Comparison of ENCODE assay signal across 17 cellular contexts in the genomic region with DNA sequence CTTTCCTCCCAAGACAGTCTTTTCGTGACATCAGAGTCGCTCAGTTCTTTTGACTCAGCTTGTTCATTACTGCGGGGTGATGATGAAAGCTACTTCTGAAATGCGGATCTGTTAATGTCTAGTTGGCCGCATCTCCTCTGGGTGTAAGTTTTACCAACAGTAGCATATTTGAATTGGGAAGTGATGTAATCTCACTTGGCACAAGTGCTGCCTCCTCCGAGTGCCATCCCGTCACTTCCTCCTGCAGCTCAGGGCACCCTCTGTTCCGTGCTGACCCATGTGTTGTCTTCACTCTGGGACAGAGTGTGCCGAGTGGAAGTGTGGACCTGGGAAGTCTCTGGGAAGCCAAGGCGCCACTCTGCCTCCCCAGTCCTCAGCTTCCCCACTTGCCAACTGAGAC. TPM values are rescaled to one million over a fixed set of nuclear protein-coding genes. Genes with fewer than 3 reads are reported as not detected.
A peak's percentile ranks its signal among the peaks of the same experiment; 100 is the strongest.
DNase-seq lines count a peak whose midpoint lies in the region; ATAC-seq, FAIRE-seq and TF ChIP-seq lines count a peak whose summit lies in the region.
"Had no signal": no experiment of that assay in that cellular context is flagged by ENCODE, and none has a peak within 500 bp of the region (broad histone marks: within the 10 kb centered on the region; RNA-seq: fewer than 3 reads in every experiment).

No MANE protein-coding gene starts in this region.

- H3K9ac ChIP-seq in kidney (ENCODE audit: low read length in 2 of 2) = no peak overlapping the region
- H3K9ac ChIP-seq: GM23248 had no signal

- no peak for ATAC-seq in HG02885 (IDR thresholded peaks at IDR 0.05; ENCODE audit: poor library complexity, unreplicated experiment)
- ATAC-seq: activated T-cell treated with anti-CD3 and anti-CD28 coated beads, Interleukin-2, amount 50 U/mL, for 4 hours had no signal

- H3K36me3 ChIP-seq in breast epithelium (no peaks in the 10 kb centered on the region), kidney (ENCODE audit: control insufficient read depth in 1 of 2, insufficient read depth in 2 of 2, low read length in 2 of 2) (no peaks in the 10 kb centered on the region)

- H3K4me3 ChIP-seq in breast epithelium (no peak overlapping the region), kidney (ENCODE audit: low read length in 2 of 2) (no peak overlapping the region)
- H3K4me3 ChIP-seq: GM23248 had no signal

- POLR2A ChIA-PET in MCF 10A (lab: Yijun Ruan, JAX) = no interaction called here

- H3K4me1 Mint-ChIP-seq in MCF 10A (ENCODE audit: insufficient read depth, unreplicated experiment) = peaks cover 19% of the 10 kb centered on the region
- peaks cover 5% of the 10 kb centered on the region for H3K4me1 Mint-ChIP-seq in dendritic cell treated with granulocyte-macrophage colony-stimulating factor and Interleukin-4, amounts not matched to agents 40 ng/mL and 50 ng/mL, for 4 days (ENCODE audit: low read depth)

- no peak for TF ChIP-seq CTCF in MCF 10A (IDR thresholded peaks at IDR 0.05; ENCODE audit: unreplicated experiment)
- no peak for TF ChIP-seq CTCF in breast epithelium (IDR thresholded peaks at IDR 0.05)
- no peak for TF ChIP-seq CTCF in kidney (IDR thresholded peaks at IDR 0.05; ENCODE audit: borderline replicate concordance, extremely low read depth, insufficient read depth)

- H3K4me3 Mint-ChIP-seq in MCF 10A (ENCODE audit: unreplicated experiment) = no peak overlapping the region
- H3K4me3 Mint-ChIP-seq in dendritic cell treated with granulocyte-macrophage colony-stimulating factor and Interleukin-4, amounts not matched to agents 40 ng/mL and 50 ng/mL, for 4 days = no peak overlapping the region
- H3K4me3 Mint-ChIP-seq: activated T-cell treated with anti-CD3 and anti-CD28 coated beads, Interleukin-2, amount 50 U/mL, for 4 hours; nephron progenitor cell had no signal

- peak; percentile 74 for DNase-seq in MCF 10A (ENCODE audit: unreplicated experiment)
- DNase-seq in breast epithelium (ENCODE audit: low spot score in 2 of 2) = no peak
- peak in 34 of 51 donors; percentile 7 to 80 (median 37) for DNase-seq in hypothalamus (lab: John Stamatoyannopoulos, UW)
- no peak for DNase-seq in kidney
- DNase-seq in COLO668 (lab: John Stamatoyannopoulos, UW; ENCODE audit: unreplicated experiment) = no peak
- DNase-seq: 8988T; activated CD4-positive, CD25-positive, alpha-beta regulatory T cell treated with anti-CD3 and anti-CD28 coated beads, Interleukin-2, amount 50 U/mL, for 72 hours; activated T-cell treated with anti-CD3 and anti-CD28 coated beads, Interleukin-2, amount 50 U/mL, for 4 hours; GM23248; NCI-H1417 treated with DMSO at 0.1 percent for 48 hours; nephron progenitor cell had no signal

- H3K9me3 ChIP-seq in breast epithelium (no peaks in the 10 kb centered on the region), kidney (ENCODE audit: control insufficient read depth in 1 of 2, low read length in 2 of 2) (no peaks in the 10 kb centered on the region)

- H3K27ac ChIP-seq in breast epithelium (no peak overlapping the region), temporal lobe (ENCODE audit: low read depth, low read length) (peak overlapping the region; percentile 81), kidney (ENCODE audit: low read depth in 2 of 2, low read length in 2 of 2) (no peak overlapping the region)
- H3K27ac ChIP-seq: GM23248 had no signal

- BruUV-seq in MCF 10A (replicated peaks; lab: Mats Ljungman, UMichigan) = no TSS peak

- no peaks in the 10 kb centered on the region for H3K9me3 Mint-ChIP-seq in MCF 10A (ENCODE audit: unreplicated experiment)
- H3K9me3 Mint-ChIP-seq in dendritic cell treated with granulocyte-macrophage colony-stimulating factor and Interleukin-4, amounts not matched to agents 40 ng/mL and 50 ng/mL, for 4 days = no peaks in the 10 kb centered on the region
- H3K9me3 Mint-ChIP-seq: activated T-cell treated with anti-CD3 and anti-CD28 coated beads, Interleukin-2, amount 50 U/mL, for 4 hours had no signal

- no peaks in the 10 kb centered on the region for H3K27me3 Mint-ChIP-seq in MCF 10A (ENCODE audit: insufficient read depth, unreplicated experiment)
- H3K27me3 Mint-ChIP-seq in dendritic cell treated with granulocyte-macrophage colony-stimulating factor and Interleukin-4, amounts not matched to agents 40 ng/mL and 50 ng/mL, for 4 days = peaks cover 4% of the 10 kb centered on the region

- no peak overlapping the region for H3K27ac Mint-ChIP-seq in MCF 10A (ENCODE audit: low read depth, unreplicated experiment)
- H3K27ac Mint-ChIP-seq in dendritic cell treated with granulocyte-macrophage colony-stimulating factor and Interleukin-4, amounts not matched to agents 40 ng/mL and 50 ng/mL, for 4 days = peak overlapping the region; percentile 69
- H3K27ac Mint-ChIP-seq: nephron progenitor cell had no signal

- intact Hi-C loops in MCF 10A (cut with micrococcal nuclease) = no loop called here
- intact Hi-C loops in breast epithelium (cut with DNase I; ENCODE audit: low total_unique reads) = no loop called here
- intact Hi-C loops in dendritic cell treated with granulocyte-macrophage colony-stimulating factor and Interleukin-4, amounts not matched to agents 40 ng/mL and 50 ng/mL, for 4 days (cut with micrococcal nuclease) = no loop called here
- intact Hi-C loops in kidney (cut with DNase I) = no loop called here

- FAIRE-seq in kidney (lab: Jason Lieb, UNC) = no peak
- FAIRE-seq: D721Med had no signal

- H3K36me3 Mint-ChIP-seq in MCF 10A (ENCODE audit: insufficient read depth, unreplicated experiment) = no peaks in the 10 kb centered on the region
- no peaks in the 10 kb centered on the region for H3K36me3 Mint-ChIP-seq in dendritic cell treated with granulocyte-macrophage colony-stimulating factor and Interleukin-4, amounts not matched to agents 40 ng/mL and 50 ng/mL, for 4 days (ENCODE audit: low read depth)

- CTCF ChIA-PET in MCF 10A (lab: Yijun Ruan, JAX) = interaction anchor here (1.0 to 1.2 kb wide), 3 partner anchors 13 to 116 kb away, joined by 3 to 4 read pairs (median 4); partner anchors contain the start of gene TAF1C

- H3K4me1 ChIP-seq in breast epithelium = no peaks in the 10 kb centered on the region
- no peaks in the 10 kb centered on the region for H3K4me1 ChIP-seq in kidney (ENCODE audit: control insufficient read depth in 1 of 2, insufficient read depth in 1 of 2, low read depth in 1 of 2, low read length in 2 of 2)

- no peaks in the 10 kb centered on the region for H3K27me3 ChIP-seq in breast epithelium

- TF ChIP-seq POLR2A in breast epithelium (IDR thresholded peaks at IDR 0.05) = no peak

RNA-seq across cellular contexts. Expression of gene ADAD2, which starts 8.9 kb away (rescaled TPM):
- total RNA-seq in MCF 10A (2022) (not detected in 2 replicates), breast epithelium (under 1 TPM in 2 of 3 donors, not detected in 1; 0.15 to 0.96 TPM), temporal lobe (not detected), kidney (0.72 TPM)
- 0.80 TPM for polyA plus RNA-seq in kidney (ENCODE audit: insufficient read depth, low read depth, low replicate concordance)
- total RNA-seq: epithelial cell of proximal tubule, GM23248 had no signal
- polyA plus RNA-seq: GM23248 had no signal

RNA-seq across cellular contexts. Expression of gene TAF1C, which starts 13.0 kb away (rescaled TPM):
- 29.3 and 35.1 TPM in 2 replicates for total RNA-seq in MCF 10A (2022)
- total RNA-seq in breast epithelium = 10 to 100 TPM; 29.5 to 52.7 (median 39.0) TPM
- 17.5 TPM for total RNA-seq in temporal lobe
- total RNA-seq in kidney = 64.7 TPM
- polyA plus RNA-seq in kidney (ENCODE audit: insufficient read depth, low read depth, low replicate concordance) = 24.7 TPM

RNA-seq across cellular contexts. Expression of gene KCNG4, which starts 40.0 kb away (rescaled TPM):
- total RNA-seq in MCF 10A (2022) (not detected in 2 replicates), breast epithelium (not detected), temporal lobe (not detected), kidney (not detected)
- polyA plus RNA-seq in kidney (ENCODE audit: insufficient read depth, low read depth, low replicate concordance) = not detected
- total RNA-seq: activated T-cell treated with anti-CD3 and anti-CD28 coated beads, Interleukin-2, amount 50 U/mL, for 4 hours; epithelial cell of proximal tubule; GM23248; urinary bladder had no signal
- polyA plus RNA-seq: GM23248, urinary bladder had no signal

RNA-seq across cellular contexts. Expression of gene DNAAF1, which starts 54.8 kb away (rescaled TPM):
- total RNA-seq in MCF 10A (2022) (not detected in 2 replicates), breast epithelium (1 to 10 TPM in 2 of 3 donors, not detected in 1; 1.2 to 9.5 TPM), temporal lobe (0.25 TPM), kidney (4.8 TPM)
- 2.4 TPM for polyA plus RNA-seq in kidney (ENCODE audit: insufficient read depth, low read depth, low replicate concordance)
- total RNA-seq: activated T-cell treated with anti-CD3 and anti-CD28 coated beads, Interleukin-2, amount 50 U/mL, for 4 hours; epithelial cell of proximal tubule; GM23248; urinary bladder had no signal
- polyA plus RNA-seq: GM23248 had no signal

RNA-seq across cellular contexts. Expression of gene HSDL1, which starts 54.9 kb away (rescaled TPM):
- total RNA-seq in MCF 10A (2022) = 13.3 and 20.9 TPM in 2 replicates
- 10 to 100 TPM; 17.0 to 25.8 (median 21.0) TPM for total RNA-seq in breast epithelium
- 141 TPM for total RNA-seq in temporal lobe
- total RNA-seq in kidney = 13.3 TPM
- polyA plus RNA-seq in kidney (ENCODE audit: insufficient read depth, low read depth, low replicate concordance) = 12.1 TPM

Comparison
In these comparisons a context has a peak if more than half of its experiments do, and no peak if none do; other contexts are left out.
1. DNase-seq: peak in MCF 10A (single experiment) and hypothalamus (34 of 51); none in breast epithelium (0 of 2), kidney (single experiment) and COLO668 (single experiment).